Comparison of ENCODE assay signal across 12 cellular contexts in the genomic region with DNA sequence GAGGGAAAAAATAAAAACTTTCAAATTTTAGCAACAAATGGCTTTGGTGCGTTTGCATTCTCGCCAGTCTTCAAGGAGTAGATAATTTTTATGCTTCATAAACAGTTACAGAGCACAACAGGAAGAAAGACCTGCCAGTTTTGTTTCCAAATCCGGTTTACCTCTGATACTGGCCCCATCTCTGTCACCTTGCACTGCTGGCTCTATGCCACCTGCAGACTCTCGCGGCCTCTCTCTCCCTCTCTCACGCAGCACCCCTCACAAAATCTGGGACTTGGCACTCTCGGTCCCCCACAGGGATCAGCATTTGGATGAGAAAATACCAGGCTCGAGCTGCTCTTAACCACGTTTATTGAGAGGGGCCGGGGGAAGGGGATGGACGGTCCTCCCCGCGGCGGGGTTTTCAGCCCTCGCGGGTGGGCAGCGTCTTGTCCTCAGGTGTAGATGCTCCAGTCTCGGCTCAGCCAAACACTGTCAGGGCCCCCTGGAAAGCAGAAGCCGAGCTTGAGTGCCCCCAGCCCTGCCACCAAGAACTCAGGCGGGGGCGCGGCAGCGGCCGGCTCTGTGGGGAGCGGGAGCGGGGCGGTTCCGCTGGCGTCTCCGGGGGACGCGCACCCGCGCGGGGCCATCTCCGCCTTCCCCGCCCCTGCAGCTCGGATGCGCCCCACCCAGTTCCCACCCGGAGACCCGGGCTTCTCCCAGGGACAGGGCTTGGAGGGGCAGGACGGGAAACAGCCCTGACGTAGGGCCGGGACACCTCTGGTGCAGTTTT. TPM values are rescaled to one million over a fixed set of nuclear protein-coding genes. Genes with fewer than 3 reads are reported as not detected.
A peak's percentile ranks its signal among the peaks of the same experiment; 100 is the strongest.
DNase-seq lines count a peak whose midpoint lies in the region; ATAC-seq and TF ChIP-seq lines count a peak whose summit lies in the region.
"Had no signal": no experiment of that assay in that cellular context is flagged by ENCODE, and none has a peak within 500 bp of the region (broad histone marks: within the 10 kb centered on the region; RNA-seq: fewer than 3 reads in every experiment).

No MANE protein-coding gene starts in this region.

- intact Hi-C loops in left ventricle myocardium inferior (cut with micrococcal nuclease): no loop called here
- intact Hi-C loops in lower lobe of right lung (cut with DNase I): no loop called here

- H3K27me3 ChIP-seq in left ventricle myocardium inferior (ENCODE audit: low read depth): peaks cover 71% of the 10 kb centered on the region
- peaks cover 0 to 18% of the 10 kb centered on the region in 2 donors for H3K27me3 ChIP-seq in right atrium auricular region
- peaks cover 39% of the 10 kb centered on the region for H3K27me3 ChIP-seq in adipocyte (replicated peaks; ENCODE audit: control insufficient read depth, insufficient read depth, low read length)
- H3K27me3 ChIP-seq in lower lobe of right lung (ENCODE audit: low read depth): peaks cover 41% of the 10 kb centered on the region

- H3K4me3 ChIP-seq in left ventricle myocardium inferior: peak overlapping the region; percentile 60
- H3K4me3 ChIP-seq in right atrium auricular region: peak overlapping the region in 1 of 2 donors; percentile 41
- no peak overlapping the region for H3K4me3 ChIP-seq in adipocyte (ENCODE audit: low read length)
- peak overlapping the region; percentile 42 for H3K4me3 ChIP-seq in lower lobe of right lung

- DNase-seq in left ventricle myocardium inferior: no peak
- DNase-seq in right atrium auricular region (ENCODE audit: low spot score): no peak
- peak; percentile 3 for DNase-seq in adipocyte (ENCODE audit: low read depth)
- no peak for DNase-seq in lower lobe of right lung
- DNase-seq in NK-92 treated with Interleukin-12 subunit alpha and Interleukin-12 subunit beta, amount 100 ng/mL, for 24 hours (lab: John Stamatoyannopoulos, UW): no peak
- no peak for DNase-seq in NCI-H82 (lab: John Stamatoyannopoulos, UW)
- no peak for DNase-seq in activated effector memory CD4-positive, alpha-beta T cell treated with anti-CD3 and anti-CD28 coated beads, Interleukin-2, amount 50 U/mL, for 16 hours
- DNase-seq: activated CD4-positive, alpha-beta T cell treated with anti-CD3 and anti-CD28 coated beads for 4 hours; aorta; naive B cell; NCI-H1417 treated with DMSO at 0.1 percent for 48 hours had no signal

- TF ChIP-seq CTCF in left ventricle myocardium inferior (IDR thresholded peaks at IDR 0.05; ENCODE audit: borderline replicate concordance) (no peak), right atrium auricular region (IDR thresholded peaks at IDR 0.05) (no peak), lower lobe of right lung (IDR thresholded peaks at IDR 0.05) (no peak)

- H3K9ac ChIP-seq in adipocyte (ENCODE audit: low read length): no peak overlapping the region

- ATAC-seq in lower lobe of right lung (peak in 1 of 2 donors; percentile 9), GM21515 (IDR thresholded peaks at IDR 0.05; ENCODE audit: unreplicated experiment) (no peak)

- H3K36me3 ChIP-seq in left ventricle myocardium inferior (no peaks in the 10 kb centered on the region), right atrium auricular region (no peaks in the 10 kb centered on the region), adipocyte (ENCODE audit: control insufficient read depth, insufficient read depth, low read length, severe bottlenecking) (no peaks in the 10 kb centered on the region), lower lobe of right lung (no peaks in the 10 kb centered on the region)

- H3K4me1 ChIP-seq in left ventricle myocardium inferior (peaks cover 21% of the 10 kb centered on the region), right atrium auricular region (peaks cover 0 to 20% of the 10 kb centered on the region in 2 donors), adipocyte (ENCODE audit: control insufficient read depth, insufficient read depth, low read length) (no peaks in the 10 kb centered on the region), lower lobe of right lung (peaks cover 19% of the 10 kb centered on the region)

- H3K9me3 ChIP-seq in left ventricle myocardium inferior (replicated peaks) (peaks cover 11% of the 10 kb centered on the region), right atrium auricular region (peaks cover 0 to 3% of the 10 kb centered on the region in 2 donors), adipocyte (ENCODE audit: control insufficient read depth, low read length) (peaks cover 5% of the 10 kb centered on the region), lower lobe of right lung (no peaks in the 10 kb centered on the region)

- H3K27ac ChIP-seq in left ventricle myocardium inferior (replicated peaks): no peak overlapping the region
- H3K27ac ChIP-seq in right atrium auricular region: no peak overlapping the region
- H3K27ac ChIP-seq in lower lobe of right lung: no peak overlapping the region

RNA-seq across cellular contexts. Expression of a gene that starts 1.3 kb away (rescaled TPM):
- total RNA-seq in left ventricle myocardium inferior: not detected
- total RNA-seq in right atrium auricular region: not detected
- total RNA-seq in lower lobe of right lung: 1,318 TPM
- total RNA-seq: aorta had no signal

RNA-seq across cellular contexts. Expression of a gene that starts 59.4 kb away (rescaled TPM):
- total RNA-seq in left ventricle myocardium inferior: 6.1 TPM
- 1 to 10 TPM; 2.0 to 4.2 TPM for total RNA-seq in right atrium auricular region
- total RNA-seq in lower lobe of right lung: 24.8 TPM

Comparison
In these comparisons a context has a peak if more than half of its experiments do, and no peak if none do; other contexts are left out.
1. RNA of a gene that starts 1.3 kb away (total RNA-seq): 1,318 TPM in lower lobe of right lung (single experiment); not detected in left ventricle myocardium inferior (single experiment) and not detected in right atrium auricular region; every median in the first group is over 100 times any median in the second.